ENCODE assay signal across 8 cellular contexts in the genomic region with DNA sequence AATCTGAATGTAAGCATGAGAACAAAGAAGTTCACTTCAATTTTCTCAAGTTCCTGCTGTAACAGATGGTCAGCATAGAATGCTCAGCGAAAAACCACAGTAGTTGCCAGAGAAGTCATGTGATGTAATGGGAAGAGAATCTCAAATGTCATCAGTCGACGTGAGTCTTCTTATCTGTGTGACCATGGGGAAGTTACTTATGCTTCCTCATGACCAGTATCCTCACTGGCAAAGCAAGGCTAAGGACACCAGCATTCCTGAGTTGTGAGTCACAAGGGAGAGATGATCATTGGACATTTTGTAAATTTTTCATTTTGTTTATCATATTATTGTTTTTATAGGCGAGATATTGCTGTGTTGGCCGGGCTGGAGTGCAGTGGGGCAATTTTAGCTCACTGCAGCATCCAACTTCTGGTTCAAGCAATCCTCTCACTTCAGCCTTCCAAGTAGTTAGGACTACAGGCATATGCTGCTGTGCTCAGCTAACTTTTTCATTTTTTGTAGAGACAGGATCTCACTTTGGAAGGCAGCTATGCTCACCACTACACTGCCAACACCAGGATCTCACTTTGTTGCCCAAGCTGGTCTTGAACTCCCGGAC. TPM values are rescaled to one million over a fixed set of nuclear protein-coding genes. Genes with fewer than 3 reads are reported as not detected.
DNase-seq lines count a peak whose midpoint lies in the region; ATAC-seq and TF ChIP-seq lines count a peak whose summit lies in the region.

No MANE protein-coding gene starts in this region.

- peaks cover 48% of the 10 kb centered on the region for H3K79me2 ChIP-seq in parathyroid adenoma

- H3K36me3 ChIP-seq in SJCRH30 (no peaks in the 10 kb centered on the region), parathyroid adenoma (ENCODE audit: control insufficient read depth, insufficient read depth, low read length) (no peaks in the 10 kb centered on the region)

- H2AFZ ChIP-seq in parathyroid adenoma: peak overlapping the region; percentile 12

- H3K27ac ChIP-seq in SJCRH30 (no peak overlapping the region), parathyroid adenoma (peak overlapping the region; percentile 91)

- no peak for TF ChIP-seq CTCF in fibroblast of pulmonary artery (IDR thresholded peaks at IDR 0.05; ENCODE audit: low read length, missing control alignments)
- TF ChIP-seq CTCF in parathyroid adenoma (IDR thresholded peaks at IDR 0.05): no peak

- peak overlapping the region; percentile 65 for H3K4me2 ChIP-seq in parathyroid adenoma (ENCODE audit: low read length)

- no peak overlapping the region for H3K9ac ChIP-seq in parathyroid adenoma

- peaks cover 3% of the 10 kb centered on the region; the same call in 1 of the 2 replicates for H3K4me1 ChIP-seq in SJCRH30
- H3K4me1 ChIP-seq in parathyroid adenoma: peaks cover 49% of the 10 kb centered on the region

- ATAC-seq in HG03095 (IDR thresholded peaks at IDR 0.05; ENCODE audit: unreplicated experiment): peak; percentile 74
- no peak for ATAC-seq in GM19035 (IDR thresholded peaks at IDR 0.05; ENCODE audit: unreplicated experiment)

- peak; percentile 91 for DNase-seq in GM03348 (ENCODE audit: low spot score)
- peak; percentile 24 to 51 for DNase-seq in SJCRH30
- peak; percentile 100 for DNase-seq in fibroblast of pulmonary artery (ENCODE audit: low read depth)
- no peak for DNase-seq in activated CD8-positive, alpha-beta memory T cell treated with anti-CD3 and anti-CD28 coated beads, Interleukin-2, amount 50 U/mL, for 4 hours
- DNase-seq in NCI-H146 (lab: John Stamatoyannopoulos, UW): no peak

- no peak overlapping the region for H3K4me3 ChIP-seq in SJCRH30
- H3K4me3 ChIP-seq in fibroblast of pulmonary artery (replicated peaks; ENCODE audit: low read depth, low read length): no peak overlapping the region
- H3K4me3 ChIP-seq in parathyroid adenoma (ENCODE audit: low read depth, low read length): peak overlapping the region; percentile 36

- H3K9me3 ChIP-seq in SJCRH30 (replicated peaks) (no peaks in the 10 kb centered on the region), parathyroid adenoma (ENCODE audit: control insufficient read depth, low read length) (no peaks in the 10 kb centered on the region)

- H3K27me3 ChIP-seq in SJCRH30: no peaks in the 10 kb centered on the region
- no peaks in the 10 kb centered on the region for H3K27me3 ChIP-seq in parathyroid adenoma (ENCODE audit: control insufficient read depth, insufficient read depth, low read length)

RNA-seq across cellular contexts. Expression of a gene that starts 21.9 kb away (rescaled TPM):
- 1.6 and 1.7 TPM in 2 replicates for total RNA-seq in SJCRH30 (2014; rRNA removed; shearing (Covaris generic))

Comparison
In these comparisons a context has a peak if more than half of its experiments do, and no peak if none do; other contexts are left out.
1. DNase-seq: peak in GM03348 (single experiment), SJCRH30 (2 of 2) and fibroblast of pulmonary artery (single experiment); none in activated CD8-positive, alpha-beta memory T cell treated with anti-CD3 and anti-CD28 coated beads, Interleukin-2, amount 50 U/mL, for 4 hours (single experiment) and NCI-H146 (single experiment).